8 cellular contexts compared by ENCODE assay signal in genomic region chr2:110755494-110756078, GRCh38. TPM values are rescaled to one million over a fixed set of nuclear protein-coding genes. Genes with fewer than 3 reads are reported as not detected.
DNase-seq lines count a peak whose midpoint lies in the region; ATAC-seq, FAIRE-seq and TF ChIP-seq lines count a peak whose summit lies in the region.

No MANE protein-coding gene starts in this region.

- no peaks in the 10 kb centered on the region for H3K36me3 ChIP-seq in heart left ventricle
- no peaks in the 10 kb centered on the region for H3K36me3 ChIP-seq in upper lobe of left lung

- H3K4me3 ChIP-seq in heart left ventricle (no peak overlapping the region), fibroblast of villous mesenchyme (ENCODE audit: low read depth, low read length) (no peak overlapping the region), upper lobe of left lung (no peak overlapping the region)

- DNase-seq in heart left ventricle (no peak), Right ventricle myocardium superior (no peak), RCC 7860 (ENCODE audit: low spot score) (peak; percentile 46), fibroblast of villous mesenchyme (ENCODE audit: low read depth) (peak; percentile 23), upper lobe of left lung (no peak)
- DNase-seq in activated T-cell treated with anti-CD3 and anti-CD28 coated beads, Interleukin-2, amount 50 U/mL, for 1 hour, result no peak
- no peak for DNase-seq in activated CD4-positive, CD25-positive, alpha-beta regulatory T cell treated with anti-CD3 and anti-CD28 coated beads, Interleukin-2, amount 50 U/mL, for 72 hours

- H3K4me1 ChIP-seq in heart left ventricle, result no peaks in the 10 kb centered on the region
- H3K4me1 ChIP-seq in upper lobe of left lung, result no peaks in the 10 kb centered on the region

- no peak for ATAC-seq in heart left ventricle
- ATAC-seq in Right ventricle myocardium superior (ENCODE audit: poor library complexity), result no peak
- no peak for ATAC-seq in upper lobe of left lung (ENCODE audit: low FRiP score in 2 of 2)
- ATAC-seq in GM18519 (IDR thresholded peaks at IDR 0.05; ENCODE audit: low FRiP score, unreplicated experiment), result no peak

- TF ChIP-seq CTCF in heart left ventricle (IDR thresholded peaks at IDR 0.05) (peak; percentile 43 to 74 (median 64)), fibroblast of villous mesenchyme (IDR thresholded peaks at IDR 0.05; ENCODE audit: insufficient read depth, low read depth, low read length) (peak; percentile 46), upper lobe of left lung (IDR thresholded peaks at IDR 0.05) (peak in 5 of 6 experiments; percentile 37 to 46 (median 40))

- FAIRE-seq in RCC 7860 (lab: Jason Lieb, UNC), result peak; percentile 79

- intact Hi-C loops in heart left ventricle (cut with DNase I) (loop anchor here in 2 of 10 donors (2.0 to 10.0 kb wide), 2 partner anchors 77 to 81 kb away; partner anchors contain the start of gene BUB1 (in 2 of the 2)), Right ventricle myocardium superior (cut with DNase I) (no loop called here)

- 33 to 43% (median 40%) methylated on average over 4 of the region's 4 CpGs for WGBS in heart left ventricle, 4 donors
- WGBS in upper lobe of left lung, 2 donors, result 38 to 40% methylated on average over 4 of the region's 4 CpGs

- TF ChIP-seq EP300 in upper lobe of left lung (IDR thresholded peaks at IDR 0.05), result no peak

- no peak for TF ChIP-seq POLR2A in heart left ventricle (IDR thresholded peaks at IDR 0.05)
- no peak for TF ChIP-seq POLR2A in upper lobe of left lung (IDR thresholded peaks at IDR 0.05)

- H3K9me3 ChIP-seq in heart left ventricle (peaks cover 0 to 25% (median 6%) of the 10 kb centered on the region in 12 donors), upper lobe of left lung (peaks cover 0 to 14% (median 0%) of the 10 kb centered on the region in 4 donors)

- H3K27ac ChIP-seq in heart left ventricle (no peak overlapping the region), upper lobe of left lung (no peak overlapping the region)

- H3K27me3 ChIP-seq in heart left ventricle, result peaks cover 0 to 3% (median 0%) of the 10 kb centered on the region in 9 donors
- no peaks in the 10 kb centered on the region for H3K27me3 ChIP-seq in upper lobe of left lung

RNA-seq across cellular contexts. Expression of gene ACOXL, which starts 23.2 kb away (rescaled TPM):
- total RNA-seq in heart left ventricle (under 1 TPM in 1 of 9 donors, not detected in 8; 0.25 TPM), Right ventricle myocardium superior (not detected), fibroblast of villous mesenchyme (not detected in 2 replicates), upper lobe of left lung (100 to 1,000 TPM in 1 of 6 donors, 10 to 100 TPM in 5; 30.2 to 128 (median 38.0) TPM)
- polyA plus RNA-seq in heart left ventricle, result not detected

Comparison
In these comparisons a context has a peak if more than half of its experiments do, and no peak if none do; other contexts are left out.
1. DNase-seq: peak in RCC 7860 (single experiment) and fibroblast of villous mesenchyme (single experiment); none in heart left ventricle (0 of 5), Right ventricle myocardium superior (single experiment), upper lobe of left lung (0 of 2), activated T-cell treated with anti-CD3 and anti-CD28 coated beads, Interleukin-2, amount 50 U/mL, for 1 hour (single experiment) and activated CD4-positive, CD25-positive, alpha-beta regulatory T cell treated with anti-CD3 and anti-CD28 coated beads, Interleukin-2, amount 50 U/mL, for 72 hours (single experiment).
2. RNA of gene ACOXL, which starts 23.2 kb away (total RNA-seq): 30.2 to 128 TPM in upper lobe of left lung; 0.25 TPM in heart left ventricle, not detected in Right ventricle myocardium superior (single experiment) and not detected in fibroblast of villous mesenchyme; every median in the first group is over 10 times any median in the second.
3. Peak in every context shown above with its lines, with median percentiles within 50 percentile points of each other: CTCF ChIP-seq.